In genomic region chr6:39927159-39927558, GRCh38 we compare ENCODE assay signal across 15 cellular contexts. TPM values are rescaled to one million over a fixed set of nuclear protein-coding genes. Genes with fewer than 3 reads are reported as not detected.
A peak's percentile ranks its signal among the peaks of the same experiment; 100 is the strongest.
DNase-seq lines count a peak whose midpoint lies in the region; ATAC-seq and TF ChIP-seq lines count a peak whose summit lies in the region.
"Had no signal": no experiment of that assay in that cellular context is flagged by ENCODE, and none has a peak within 500 bp of the region (broad histone marks: within the 10 kb centered on the region; RNA-seq: fewer than 3 reads in every experiment).

No MANE protein-coding gene starts in this region.

- H3K36me3 ChIP-seq in breast epithelium (no peaks in the 10 kb centered on the region), left lung (peaks cover 0 to 33% of the 10 kb centered on the region in 2 donors)

- TF ChIP-seq CTCF in breast epithelium (IDR thresholded peaks at IDR 0.05) (no peak), left lung (IDR thresholded peaks at IDR 0.05) (no peak)

- ATAC-seq in left lung (peak; percentile 57), HG02678 (IDR thresholded peaks at IDR 0.05; ENCODE audit: unreplicated experiment) (no peak), HG02885 (IDR thresholded peaks at IDR 0.05; ENCODE audit: poor library complexity, unreplicated experiment) (no peak), HG02798 (IDR thresholded peaks at IDR 0.05; ENCODE audit: poor library complexity, unreplicated experiment) (no peak), HG02610 (IDR thresholded peaks at IDR 0.05; ENCODE audit: unreplicated experiment) (no peak)
- ATAC-seq: GM12878; left colon; natural killer cell treated with Interleukin-12 subunit alpha and Interleukin-12 subunit beta and Interleukin-15 and Interleukin-18, amount 100 ng/mL, for 72 hours had no signal

- no peaks in the 10 kb centered on the region for H3K9me3 ChIP-seq in breast epithelium
- no peaks in the 10 kb centered on the region for H3K9me3 ChIP-seq in left lung

- intact Hi-C loops in breast epithelium (cut with DNase I; ENCODE audit: low total_unique reads) (no loop called here), left lung (cut with DNase I) (no loop called here)

- peak; percentile 60 for DNase-seq in A172 (ENCODE audit: low spot score)
- DNase-seq in HT1080 (ENCODE audit: low read depth): peak; percentile 67
- DNase-seq in breast epithelium (ENCODE audit: low spot score in 2 of 2): no peak
- DNase-seq in left lung: no peak
- DNase-seq: activated naive CD8-positive, alpha-beta T cell treated with anti-CD3 and anti-CD28 coated beads for 36 hours; H7; left colon; NCI-H1105 treated with DMSO at 0.1 percent for 48 hours; SHP77 had no signal

- H3K4me3 ChIP-seq in breast epithelium (peak overlapping the region in 1 of 3 donors; percentile 8), left lung (no peak overlapping the region)
- H3K4me3 ChIP-seq: GM12878 had no signal

- H3K27me3 ChIP-seq in breast epithelium (no peaks in the 10 kb centered on the region), left lung (no peaks in the 10 kb centered on the region)

- H3K4me1 ChIP-seq in breast epithelium (peaks cover 4 to 9% of the 10 kb centered on the region in 2 donors), left lung (peaks cover 0 to 2% of the 10 kb centered on the region in 2 donors)

- TF ChIP-seq POLR2A in breast epithelium (IDR thresholded peaks at IDR 0.05): no peak

- H3K27ac ChIP-seq in breast epithelium: peak overlapping the region; percentile 52 to 55
- H3K27ac ChIP-seq in left lung: no peak overlapping the region

RNA-seq across cellular contexts. Expression of gene MOCS1, which starts 7.1 kb away (rescaled TPM):
- 4.4 and 5.5 TPM in 2 replicates for total RNA-seq in A172 (2014; rRNA removed; shearing (Covaris generic))
- total RNA-seq in HT1080 (2014; rRNA removed; shearing (Covaris generic)): 16.9 and 22.7 TPM in 2 replicates
- polyA plus RNA-seq in HT1080 (2015; cell fraction: cytosol; rRNA removed): 17.8 and 17.9 TPM in 2 replicates
- 18.0 and 19.4 TPM in 2 replicates for polyA plus RNA-seq in HT1080 (2015; cell fraction: nucleus; rRNA removed)
- 10 to 100 TPM; 23.6 to 78.9 (median 25.3) TPM for total RNA-seq in breast epithelium
- 10 to 100 TPM; 18.0 to 22.1 TPM for total RNA-seq in left lung

Comparison
In these comparisons a context has a peak if more than half of its experiments do, and no peak if none do; other contexts are left out.
1. DNase-seq: peak in A172 (single experiment) and HT1080 (single experiment); none in breast epithelium (0 of 2) and left lung (0 of 2).
2. H3K27ac ChIP-seq: peak in breast epithelium (2 of 2); none in left lung (0 of 2).